ENCODE assay signal across 9 cellular contexts in genomic region chr5:116068028-116068632, GRCh38. TPM values are rescaled to one million over a fixed set of nuclear protein-coding genes. Genes with fewer than 3 reads are reported as not detected.
DNase-seq lines count a peak whose midpoint lies in the region; ATAC-seq, FAIRE-seq and TF ChIP-seq lines count a peak whose summit lies in the region.
"Had no signal": no experiment of that assay in that cellular context is flagged by ENCODE, and none has a peak within 500 bp of the region (broad histone marks: within the 10 kb centered on the region; RNA-seq: fewer than 3 reads in every experiment).

No MANE protein-coding gene starts in this region.

- TF ChIP-seq CTCF in GM12878 (IDR thresholded peaks at IDR 0.05 in 2 of 3, conservative IDR thresholded peaks at IDR 0.05 in 1 of 3; ENCODE audit: control insufficient read depth in 2 of 3, extremely low read depth in 1 of 3, insufficient read depth in 1 of 3, low read depth in 3 of 3, low read length in 3 of 3), result peak; percentile 42 to 68 (median 67); a peak in 5 of 6 replicates
- peak; percentile 57 for TF ChIP-seq CTCF in kidney epithelial cell (IDR thresholded peaks at IDR 0.05; ENCODE audit: insufficient read depth, low read length, poor library complexity, severe bottlenecking)
- peak; percentile 18 to 80 (median 70) for TF ChIP-seq CTCF in thyroid gland (IDR thresholded peaks at IDR 0.05)

- TF ChIP-seq POLR2A in GM12878 (IDR thresholded peaks at IDR 0.05; ENCODE audit: low read depth, low read length) (no peak), thyroid gland (IDR thresholded peaks at IDR 0.05) (no peak)

- RAD21 ChIA-PET in GM12878 (lab: Charles Lee; ENCODE audit: unreplicated experiment), result interaction anchor here (0.9 to 1.7 kb wide), 16 partner anchors 8 to 759 kb away, joined by 3 to 9 read pairs (median 3); partner anchors contain the start of gene ARL14EPL

- H3K27ac ChIP-seq in GM12878 (ENCODE audit: control insufficient read depth, insufficient read depth), result no peak overlapping the region
- no peak overlapping the region for H3K27ac ChIP-seq in thyroid gland

- H3K4me1 ChIP-seq in HAP-1 (no peaks in the 10 kb centered on the region), GM12878 (ENCODE audit: control insufficient read depth, insufficient read depth, low read length) (no peaks in the 10 kb centered on the region), thyroid gland (no peaks in the 10 kb centered on the region)

- SMC1A ChIA-PET in GM12878 (lab: Charles Lee; ENCODE audit: uncharacterized antibody, unreplicated experiment), result interaction anchor here (0.6 to 3.8 kb wide), 14 partner anchors 8 to 433 kb away, joined by 3 to 18 read pairs (median 5); no protein-coding TSS in a partner anchor

- in situ Hi-C loops in HAP-1 (cut with MboI; ENCODE audit: low sequenced_read_pairs) (loop anchor here (25.0 kb wide), 2 partner anchors 231 to 781 kb away; partner anchors contain the start of genes AP3S1, ATG12 and CCDC112), GM12878 (cut with MboI) (loop anchor here (10.0 to 25.0 kb wide), 2 partner anchors 231 to 753 kb away; partner anchors contain the start of genes AP3S1 and ATG12)

- H3K79me2 ChIP-seq in GM12878 (ENCODE audit: control insufficient read depth, insufficient read depth, low read length), result no peaks in the 10 kb centered on the region

- peak; percentile 84 for TF ChIP-seq RAD21 in GM12878 (IDR thresholded peaks at IDR 0.05; ENCODE audit: insufficient read depth, low read depth, low read length)

- H3K9ac ChIP-seq in GM12878 (ENCODE audit: control insufficient read depth, insufficient read depth, low read length), result no peak overlapping the region

- CTCF ChIA-PET in GM12878 (lab: Yijun Ruan, JAX), result interaction anchor here (0.6 to 3.3 kb wide), 39 partner anchors 8 to 807 kb away, joined by 3 to 33 read pairs (median 3); partner anchors contain the start of gene ARL14EPL

- intact Hi-C loops in GM12878 (cut with micrococcal nuclease; ENCODE audit: unreplicated experiment), result loop anchor here (1.0 to 5.0 kb wide), 4 partner anchors 179 to 761 kb away; partner anchors contain the start of genes AP3S1 and ATG12
- intact Hi-C loops in thyroid gland (cut with DNase I), result no loop called here

- no TSS peak for BruUV-seq in GM12878 (replicated peaks; lab: Mats Ljungman, UMichigan)

- H3K9me3 ChIP-seq in HAP-1 (no peaks in the 10 kb centered on the region; the same call in 1 of the 2 replicates), GM12878 (replicated peaks; ENCODE audit: control insufficient read depth, insufficient read depth, low read length) (no peaks in the 10 kb centered on the region), thyroid gland (no peaks in the 10 kb centered on the region)

- peak; percentile 74 for ATAC-seq in GM12878

- peak; percentile 92 for FAIRE-seq in GM12878 (lab: Jason Lieb, UNC)

- no peak overlapping the region for H3K4me2 ChIP-seq in GM12878 (ENCODE audit: control insufficient read depth, insufficient read depth)

- H2AFZ ChIP-seq in GM12878 (ENCODE audit: control insufficient read depth, low read depth, low read length), result no peak overlapping the region

- H3K4me3 ChIP-seq in HAP-1, result no peak overlapping the region
- H3K4me3 ChIP-seq in GM12878, result no peak overlapping the region
- no peak overlapping the region for H3K4me3 ChIP-seq in kidney epithelial cell (ENCODE audit: low read depth, low read length)
- H3K4me3 ChIP-seq in thyroid gland (replicated peaks in 1 of 3), result no peak overlapping the region

- DNase-seq in activated T-cell treated with anti-CD3 and anti-CD28 coated beads for 4 hours (peak; percentile 26), HAP-1 (ENCODE audit: low spot score in 2 of 2) (peak; percentile 50 to 59), NCI-H2196 treated with DMSO at 0.1 percent for 48 hours (lab: John Stamatoyannopoulos, UW; ENCODE audit: unreplicated experiment) (peak; percentile 6), GM12878 (ENCODE audit: low read depth, low spot score) (no peak), kidney epithelial cell (ENCODE audit: low read depth) (no peak), thyroid gland (peak in 1 of 2 donors; percentile 12), occipital lobe (lab: John Stamatoyannopoulos, UW) (no peak)
- no peak for DNase-seq in activated T-cell treated with anti-CD3 and anti-CD28 coated beads, Interleukin-2, amount 50 U/mL, for 1 hour

- 0% methylated on average over 4 of the region's 4 CpGs for WGBS in GM12878 (ENCODE audit: insufficient coverage, insufficient replicate concordance, low lambda C conversion rate, missing lambda C conversion rate)
- WGBS in thyroid gland, 2 donors, result 22 to 26% methylated on average over 4 of the region's 4 CpGs

- H3K36me3 ChIP-seq in HAP-1 (replicated peaks) (no peaks in the 10 kb centered on the region), GM12878 (ENCODE audit: control insufficient read depth in 2 of 2, insufficient read depth in 2 of 2, low read length in 1 of 2) (no peaks in the 10 kb centered on the region), kidney epithelial cell (ENCODE audit: control insufficient read depth, insufficient read depth, low read length) (no peaks in the 10 kb centered on the region), thyroid gland (no peaks in the 10 kb centered on the region)

- no peaks in the 10 kb centered on the region for H4K20me1 ChIP-seq in GM12878 (ENCODE audit: control insufficient read depth, insufficient read depth)

- no peak for TF ChIP-seq EP300 in GM12878 (IDR thresholded peaks at IDR 0.05; ENCODE audit: borderline replicate concordance in 1 of 2, control insufficient read depth in 1 of 2, low read depth in 2 of 2, low read length in 2 of 2)

- peaks cover 5% of the 10 kb centered on the region; the same call in 1 of the 2 replicates for H3K27me3 ChIP-seq in HAP-1 (ENCODE audit: low read depth)
- peaks cover 2 to 3% of the 10 kb centered on the region in 2 experiments; a peak in 3 of 4 replicates for H3K27me3 ChIP-seq in GM12878 (replicated peaks in 1 of 2; ENCODE audit: control insufficient read depth in 2 of 2, insufficient read depth in 2 of 2, low read length in 1 of 2)
- no peaks in the 10 kb centered on the region for H3K27me3 ChIP-seq in kidney epithelial cell (ENCODE audit: control insufficient read depth, insufficient read depth, low read length)
- no peaks in the 10 kb centered on the region for H3K27me3 ChIP-seq in thyroid gland

- POLR2A ChIA-PET in GM12878 (lab: Charles Lee), result no interaction called here

TF ChIP-seq in GM12878, 131 proteins besides CTCF, POLR2A, EP300 and RAD21:
- TF ChIP-seq SMC3 (IDR thresholded peaks at IDR 0.05; ENCODE audit: borderline replicate concordance, low read length), result peak; percentile 72; the same call in 1 of the 2 replicates
- no peak for TF ChIP-seq SRF (IDR thresholded peaks at IDR 0.05; ENCODE audit: low read depth in 2 of 2, low read length in 2 of 2)

RNA-seq across cellular contexts. Expression of gene COMMD10, which starts 16.7 kb away (rescaled TPM):
- 134 and 157 TPM in 2 replicates for total RNA-seq in GM12878 (2013; cell fraction: nucleolus; rRNA removed)
- total RNA-seq in GM12878 (2014; rRNA removed) (26.0 and 32.3 TPM in 2 replicates), GM12878 (2014; rRNA removed; fragmentation: Illumina TruSeq; extraction: Trizol) (22.7 and 23.3 TPM in 2 replicates), GM12878 (2021) (17.0 and 19.6 TPM in 2 replicates), kidney epithelial cell (31.4 and 32.0 TPM in 2 replicates), thyroid gland (10 to 100 TPM; 51.9 to 73.5 (median 60.7) TPM), occipital lobe (35.1 TPM)
- polyA plus RNA-seq in GM12878 (2011; ENCODE audit: low read depth), result 9.7 TPM
- polyA plus RNA-seq in GM12878 (2011; rRNA removed) (30.1 and 45.6 TPM in 2 replicates), GM12878 (2014; fragmentation: Illumina TruSeq; extraction: Trizol) (23.7 and 31.0 TPM in 2 replicates), GM12878 (2014; fragmentation: Nextera tagmentation; extraction: Ambion mirVana) (10 to 100 TPM; 57.7 to 98.7 TPM), GM12878 (2014; rRNA removed) (15.4 and 19.8 TPM in 2 replicates), GM12878 (2016; fragmentation: Nextera tagmentation; extraction: Ambion mirVana) (10 to 100 TPM; 37.4 to 37.8 TPM)
- 9.2 and 12.1 TPM in 2 replicates for polyA plus RNA-seq in GM12878 (2011; cell fraction: cytosol; rRNA removed)
- 26.8 and 33.9 TPM in 2 replicates for polyA plus RNA-seq in GM12878 (2011; cell fraction: nucleus; rRNA removed)
- polyA plus RNA-seq in GM12878 (2012), result 13.2 and 16.9 TPM in 2 replicates
- 34.3 and 35.2 TPM in 2 replicates for polyA minus RNA-seq in GM12878 (2011; rRNA and poly(A)+ RNA removed)
- 11.4 and 12.2 TPM in 2 replicates for polyA minus RNA-seq in GM12878 (2011; cell fraction: cytosol; rRNA and poly(A)+ RNA removed)
- 48.8 and 72.3 TPM in 2 replicates for polyA minus RNA-seq in GM12878 (2011; cell fraction: nucleus; rRNA and poly(A)+ RNA removed)

RNA-seq across cellular contexts. Expression of gene ARL14EPL, which starts 35.9 kb away (rescaled TPM):
- total RNA-seq in GM12878 (2013; cell fraction: nucleolus; rRNA removed), result not detected in 2 replicates
- total RNA-seq in GM12878 (2014; rRNA removed) (not detected in 2 replicates), GM12878 (2014; rRNA removed; fragmentation: Illumina TruSeq; extraction: Trizol) (not detected in 2 replicates), GM12878 (2021) (not detected in 2 replicates), kidney epithelial cell (not detected in 2 replicates), thyroid gland (not detected), occipital lobe (not detected)
- polyA plus RNA-seq in GM12878 (2011; ENCODE audit: low read depth), result not detected
- polyA plus RNA-seq in GM12878 (2011; rRNA removed) (0.08 and 0.09 TPM in 2 replicates), GM12878 (2014; fragmentation: Illumina TruSeq; extraction: Trizol) (not detected in 2 replicates), GM12878 (2014; fragmentation: Nextera tagmentation; extraction: Ambion mirVana) (not detected), GM12878 (2014; rRNA removed) (not detected in 2 replicates), GM12878 (2016; fragmentation: Nextera tagmentation; extraction: Ambion mirVana) (not detected)
- polyA plus RNA-seq in GM12878 (2011; cell fraction: cytosol; rRNA removed), result 0.13 TPM in 1 of 2 replicates, not detected in the other
- not detected in 2 replicates for polyA plus RNA-seq in GM12878 (2011; cell fraction: nucleus; rRNA removed)
- polyA plus RNA-seq in GM12878 (2012), result not detected in 2 replicates
- polyA minus RNA-seq in GM12878 (2011; rRNA and poly(A)+ RNA removed), result not detected in 2 replicates
- not detected in 2 replicates for polyA minus RNA-seq in GM12878 (2011; cell fraction: cytosol; rRNA and poly(A)+ RNA removed)
- polyA minus RNA-seq in GM12878 (2011; cell fraction: nucleus; rRNA and poly(A)+ RNA removed), result not detected in 2 replicates
- total RNA-seq: temporal lobe had no signal

Comparison
In these comparisons a context has a peak if more than half of its experiments do, and no peak if none do; other contexts are left out.
1. DNase-seq: peak in activated T-cell treated with anti-CD3 and anti-CD28 coated beads for 4 hours (single experiment), HAP-1 (2 of 2) and NCI-H2196 treated with DMSO at 0.1 percent for 48 hours (single experiment); none in activated T-cell treated with anti-CD3 and anti-CD28 coated beads, Interleukin-2, amount 50 U/mL, for 1 hour (single experiment), GM12878 (single experiment), kidney epithelial cell (single experiment) and occipital lobe (single experiment).
2. Peak in every context shown above with its lines, with median percentiles within 50 percentile points of each other: CTCF ChIP-seq.